ENCODE assay signal across 1 cellular context in the genomic region with DNA sequence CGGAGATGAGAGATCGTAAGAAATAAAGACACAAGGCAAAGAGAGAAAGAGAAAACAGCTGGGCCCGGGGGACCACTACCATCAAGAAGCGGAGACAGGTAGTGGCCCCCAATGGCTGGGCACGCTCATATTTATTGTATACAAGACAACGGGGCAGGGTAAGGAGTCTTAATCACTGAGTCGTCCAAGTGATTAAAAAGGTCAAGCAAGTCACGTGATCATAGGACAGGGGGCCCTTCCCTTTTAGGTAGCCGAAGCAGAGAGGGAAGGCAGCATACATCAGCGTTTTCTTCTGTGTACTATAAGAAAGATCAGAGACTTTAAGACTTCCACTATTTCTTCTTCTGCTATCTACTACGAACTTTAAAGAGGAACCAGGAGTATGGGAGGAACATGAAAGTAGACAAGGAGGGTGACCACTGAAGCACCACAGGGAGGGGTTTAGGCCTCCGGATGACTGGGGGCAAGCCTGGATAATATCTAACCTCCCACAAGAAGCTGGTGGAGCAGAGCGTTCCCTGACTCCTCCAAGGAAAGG.
TF ChIP-seq lines count a peak whose summit lies in the region.

No MANE protein-coding gene starts in this region.

TF ChIP-seq in K562, 482 proteins besides CTCF, POLR2A, EP300 and RAD21 (continued from another document):
- TF ChIP-seq, protein P1, sequence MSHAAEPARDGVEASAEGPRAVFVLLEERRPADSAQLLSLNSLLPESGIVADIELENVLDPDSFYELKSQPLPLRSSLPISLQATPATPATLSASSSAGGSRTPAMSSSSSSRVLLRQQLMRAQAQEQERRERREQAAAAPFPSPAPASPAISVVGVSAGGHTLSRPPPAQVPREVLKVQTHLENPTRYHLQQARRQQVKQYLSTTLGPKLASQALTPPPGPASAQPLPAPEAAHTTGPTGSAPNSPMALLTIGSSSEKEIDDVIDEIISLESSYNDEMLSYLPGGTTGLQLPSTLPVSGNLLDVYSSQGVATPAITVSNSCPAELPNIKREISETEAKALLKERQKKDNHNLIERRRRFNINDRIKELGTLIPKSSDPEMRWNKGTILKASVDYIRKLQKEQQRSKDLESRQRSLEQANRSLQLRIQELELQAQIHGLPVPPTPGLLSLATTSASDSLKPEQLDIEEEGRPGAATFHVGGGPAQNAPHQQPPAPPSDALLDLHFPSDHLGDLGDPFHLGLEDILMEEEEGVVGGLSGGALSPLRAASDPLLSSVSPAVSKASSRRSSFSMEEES (CRISPR knock-in tag; IDR thresholded peaks at IDR 0.05): peak; percentile 89
- TF ChIP-seq HDAC3 (IDR thresholded peaks at IDR 0.05; ENCODE audit: borderline replicate concordance, partially characterized antibody) (no peak), TOE1 (IDR thresholded peaks at IDR 0.05; ENCODE audit: borderline replicate concordance) (peak; percentile 58; the same call in 1 of the 2 replicates), TOE1 (CRISPR knock-in tag; IDR thresholded peaks at IDR 0.05; ENCODE audit: borderline replicate concordance, low read depth) (no peak), U2AF2 (optimal IDR thresholded peaks at IDR 0.05; ENCODE audit: low read depth, low read length) (no peak), ZNF121 (CRISPR knock-in tag; conservative IDR thresholded peaks at IDR 0.05) (no peak), PHB2 (IDR thresholded peaks at IDR 0.05; ENCODE audit: low read depth) (no peak), RAD51 (IDR thresholded peaks at IDR 0.05; ENCODE audit: borderline replicate concordance, low read depth) (peak; percentile 83), CBFA2T2 (conservative IDR thresholded peaks at IDR 0.05) (peak; percentile 32; the same call in 1 of the 2 replicates), HDAC8 (tag; IDR thresholded peaks at IDR 0.05) (no peak)
- TF ChIP-seq, protein P2, sequence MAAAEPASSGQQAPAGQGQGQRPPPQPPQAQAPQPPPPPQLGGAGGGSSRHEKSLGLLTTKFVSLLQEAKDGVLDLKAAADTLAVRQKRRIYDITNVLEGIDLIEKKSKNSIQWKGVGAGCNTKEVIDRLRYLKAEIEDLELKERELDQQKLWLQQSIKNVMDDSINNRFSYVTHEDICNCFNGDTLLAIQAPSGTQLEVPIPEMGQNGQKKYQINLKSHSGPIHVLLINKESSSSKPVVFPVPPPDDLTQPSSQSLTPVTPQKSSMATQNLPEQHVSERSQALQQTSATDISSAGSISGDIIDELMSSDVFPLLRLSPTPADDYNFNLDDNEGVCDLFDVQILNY (CRISPR knock-in tag; IDR thresholded peaks at IDR 0.05): no peak
- TF ChIP-seq, protein P3, sequence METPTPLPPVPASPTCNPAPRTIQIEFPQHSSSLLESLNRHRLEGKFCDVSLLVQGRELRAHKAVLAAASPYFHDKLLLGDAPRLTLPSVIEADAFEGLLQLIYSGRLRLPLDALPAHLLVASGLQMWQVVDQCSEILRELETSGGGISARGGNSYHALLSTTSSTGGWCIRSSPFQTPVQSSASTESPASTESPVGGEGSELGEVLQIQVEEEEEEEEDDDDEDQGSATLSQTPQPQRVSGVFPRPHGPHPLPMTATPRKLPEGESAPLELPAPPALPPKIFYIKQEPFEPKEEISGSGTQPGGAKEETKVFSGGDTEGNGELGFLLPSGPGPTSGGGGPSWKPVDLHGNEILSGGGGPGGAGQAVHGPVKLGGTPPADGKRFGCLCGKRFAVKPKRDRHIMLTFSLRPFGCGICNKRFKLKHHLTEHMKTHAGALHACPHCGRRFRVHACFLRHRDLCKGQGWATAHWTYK (CRISPR knock-in tag; IDR thresholded peaks at IDR 0.05): no peak
- TF ChIP-seq, protein P4, sequence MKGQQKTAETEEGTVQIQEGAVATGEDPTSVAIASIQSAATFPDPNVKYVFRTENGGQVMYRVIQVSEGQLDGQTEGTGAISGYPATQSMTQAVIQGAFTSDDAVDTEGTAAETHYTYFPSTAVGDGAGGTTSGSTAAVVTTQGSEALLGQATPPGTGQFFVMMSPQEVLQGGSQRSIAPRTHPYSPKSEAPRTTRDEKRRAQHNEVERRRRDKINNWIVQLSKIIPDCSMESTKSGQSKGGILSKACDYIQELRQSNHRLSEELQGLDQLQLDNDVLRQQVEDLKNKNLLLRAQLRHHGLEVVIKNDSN (CRISPR knock-in tag; IDR thresholded peaks at IDR 0.05): peak; percentile 34; the same call in 1 of the 2 replicates
